Comparison of ENCODE assay signal across 1 cellular context in genomic region chr15:71237456-71238188, GRCh38.
TF ChIP-seq lines count a peak whose summit lies in the region.

No MANE protein-coding gene starts in this region.

TF ChIP-seq in K562, 482 proteins besides CTCF, POLR2A, EP300 and RAD21 (continued from another document and continues in another):
- peak; percentile 92 for TF ChIP-seq MGA (IDR thresholded peaks at IDR 0.05)
- TF ChIP-seq MCM2 (IDR thresholded peaks at IDR 0.05; ENCODE audit: low read depth) = no peak
- no peak for TF ChIP-seq EGR1 (conservative IDR thresholded peaks at IDR 0.05)
- TF ChIP-seq GATAD2B (IDR thresholded peaks at IDR 0.05; ENCODE audit: borderline replicate concordance) = no peak
- no peak for TF ChIP-seq ZNF609 (CRISPR knock-in tag; IDR thresholded peaks at IDR 0.05; ENCODE audit: borderline replicate concordance)
- no peak for TF ChIP-seq ESRRA (IDR thresholded peaks at IDR 0.05; ENCODE audit: borderline replicate concordance, low read depth)
- no peak for TF ChIP-seq POLR3G (IDR thresholded peaks at IDR 0.05; ENCODE audit: extremely low read depth, insufficient read length, insufficient replicate concordance)
- TF ChIP-seq ZNF584 (CRISPR knock-in tag; IDR thresholded peaks at IDR 0.05; ENCODE audit: low read depth) = peak; percentile 35; the same call in 1 of the 2 replicates
- no peak for TF ChIP-seq RFX5 (IDR thresholded peaks at IDR 0.05; ENCODE audit: low read depth, low read length)
- no peak for TF ChIP-seq POLR2H (tag; IDR thresholded peaks at IDR 0.05; ENCODE audit: low read depth)
- TF ChIP-seq MBD2 (IDR thresholded peaks at IDR 0.05; ENCODE audit: borderline replicate concordance, low read depth) = no peak
- TF ChIP-seq SMARCA5 (IDR thresholded peaks at IDR 0.05) = no peak
- TF ChIP-seq E2F3 (CRISPR knock-in tag; IDR thresholded peaks at IDR 0.05) = peak; percentile 62; the same call in 1 of the 2 replicates
- no peak for TF ChIP-seq FOXK1 (CRISPR knock-in tag; IDR thresholded peaks at IDR 0.05; ENCODE audit: borderline replicate concordance)
- no peak for TF ChIP-seq ZFP30 (CRISPR knock-in tag; IDR thresholded peaks at IDR 0.05; ENCODE audit: borderline replicate concordance)
- no peak for TF ChIP-seq YY1 (IDR thresholded peaks at IDR 0.05; ENCODE audit: borderline replicate concordance in 1 of 3, control insufficient read depth in 1 of 3, extremely low read depth in 1 of 3, insufficient read depth in 3 of 3, insufficient read length in 1 of 3, insufficient replicate concordance in 2 of 3, low read depth in 1 of 3, low read length in 2 of 3)
- TF ChIP-seq MNT (conservative IDR thresholded peaks at IDR 0.05) = no peak
- TF ChIP-seq SMARCA4 (IDR thresholded peaks at IDR 0.05) = no peak
- no peak for TF ChIP-seq CBFB (CRISPR knock-in tag; IDR thresholded peaks at IDR 0.05)
- no peak for TF ChIP-seq RFX7 (CRISPR knock-in tag; IDR thresholded peaks at IDR 0.05)
- TF ChIP-seq SMARCE1 (IDR thresholded peaks at IDR 0.05) = no peak
- no peak for TF ChIP-seq ARID3A (IDR thresholded peaks at IDR 0.05; ENCODE audit: borderline replicate concordance, low read depth, low read length)
- no peak for TF ChIP-seq DIDO1 (tag; IDR thresholded peaks at IDR 0.05; ENCODE audit: low read depth)
- TF ChIP-seq RBM34 (IDR thresholded peaks at IDR 0.05; ENCODE audit: borderline replicate concordance, insufficient read depth, low read length) = no peak
- no peak for TF ChIP-seq USF2 (CRISPR knock-in tag; IDR thresholded peaks at IDR 0.05)
- peak; percentile 87 for TF ChIP-seq FOSL1 (tag; conservative IDR thresholded peaks at IDR 0.05)
- no peak for TF ChIP-seq JUNB (CRISPR knock-in tag; conservative IDR thresholded peaks at IDR 0.05)
- no peak for TF ChIP-seq ZBTB7A (IDR thresholded peaks at IDR 0.05; ENCODE audit: borderline replicate concordance, control insufficient read depth, low read depth, low read length)
- peak; percentile 10; the same call in 1 of the 2 replicates for TF ChIP-seq TEAD4 (IDR thresholded peaks at IDR 0.05; ENCODE audit: low read length)
- TF ChIP-seq TEAD4 (CRISPR knock-in tag; IDR thresholded peaks at IDR 0.05; ENCODE audit: borderline replicate concordance) = no peak
- peak; percentile 34; the same call in 1 of the 2 replicates for TF ChIP-seq HBP1 (CRISPR knock-in tag; IDR thresholded peaks at IDR 0.05)
- TF ChIP-seq EWSR1 (IDR thresholded peaks at IDR 0.05; ENCODE audit: borderline replicate concordance, low read depth, partially characterized antibody) = no peak
- no peak for TF ChIP-seq NR3C1 (CRISPR knock-in tag; IDR thresholded peaks at IDR 0.05)
- TF ChIP-seq ZKSCAN3 (CRISPR knock-in tag; IDR thresholded peaks at IDR 0.05) = no peak
- no peak for TF ChIP-seq GABPB1 (CRISPR knock-in tag; IDR thresholded peaks at IDR 0.05)
- TF ChIP-seq FIP1L1 (IDR thresholded peaks at IDR 0.05; ENCODE audit: low read depth, low read length, poor library complexity, severe bottlenecking) = no peak
- TF ChIP-seq NR2F6 (CRISPR knock-in tag; IDR thresholded peaks at IDR 0.05) = no peak
